In the genomic region with DNA sequence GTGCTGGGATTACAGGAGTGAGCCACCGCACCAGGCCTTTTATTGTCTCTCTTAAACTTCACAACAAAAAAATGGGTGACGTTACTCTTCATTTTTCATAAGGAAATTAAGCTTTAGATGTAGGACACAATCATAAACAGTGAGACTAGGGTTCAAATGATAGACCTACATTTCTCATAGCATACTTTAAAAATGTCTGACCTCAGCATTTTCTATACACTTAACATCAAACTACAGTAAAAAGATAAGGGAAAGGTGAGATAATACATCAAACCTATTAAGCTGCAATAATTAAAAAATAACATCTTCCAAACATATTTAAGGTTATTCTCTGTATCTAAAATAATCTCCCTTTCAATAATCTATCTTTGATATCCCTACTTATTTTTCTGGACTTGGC, we compare ENCODE assay signal across 29 cellular contexts.
"Had no signal": no experiment of that assay in that cellular context is flagged by ENCODE, and none has a peak within 500 bp of the region (broad histone marks: within the 10 kb centered on the region; RNA-seq: fewer than 3 reads in every experiment).

No MANE protein-coding gene starts in this region.

- H3K9me3 Mint-ChIP-seq: stimulated activated memory B cell treated with anti-CD40 and anti-IgM and Interleukin-4, amounts not matched to agents 10 μg/mL and 1 μg/mL and 100 μg/mL, for 72 hours; stimulated activated naive B cell treated with anti-CD40 and anti-IgM and Interleukin-4, amounts not matched to agents 10 μg/mL and 1 μg/mL and 100 μg/mL, for 72 hours; stimulated activated naive CD8-positive, alpha-beta T cell treated with anti-CD3 and anti-CD28 coated beads, Interleukin-15, amount 100 ng/mL, for 72 hours; stimulated activated naive CD8-positive, alpha-beta T cell treated with anti-CD3 and anti-CD28 coated beads, Interleukin-15, Interleukin-2, amounts not matched to agents 100 ng/mL and 50 ng/mL, for 24 hours; type B pancreatic cell had no signal

- H3K9me3 ChIP-seq: stomach, suprapubic skin, testis, thoracic aorta, thyroid gland, tibial artery, tibial nerve, transverse colon, upper lobe of left lung, upper lobe of right lung, uterus, vagina had no signal

- FAIRE-seq: urothelium cell line had no signal

- H3K27me3 ChIP-seq: stomach, suprapubic skin, testis, thyroid gland, tibial artery, tibial nerve, transverse colon, upper lobe of left lung, upper lobe of right lung, uterus, vagina had no signal

- DNase-seq: stimulated activated CD4-positive, alpha-beta T cell treated with anti-CD3 and anti-CD28 coated beads, Interleukin-2, amount 100 ng/mL, for 48 hours; stimulated activated CD4-positive, alpha-beta T cell treated with anti-CD3 and anti-CD28 coated beads, Interleukin-4, amount 100 ng/mL, for 1 hour; stimulated activated CD4-positive, alpha-beta T cell treated with anti-CD3 and anti-CD28 coated beads, Interleukin-4, amount 100 ng/mL, for 24 hours; stimulated activated CD4-positive, alpha-beta T cell treated with anti-CD3 and anti-CD28 coated beads, Interleukin-4, amount 100 ng/mL, for 4 hours; stimulated activated CD8-positive, alpha-beta memory T cell treated with anti-CD3 and anti-CD28 coated beads, Interleukin-4, amount 100 ng/mL, for 48 hours; stimulated activated naive B cell treated with anti-CD40 and anti-IgM and Interleukin-4, amounts not matched to agents 10 μg/mL and 1 μg/mL and 100 μg/mL, for 72 hours; stimulated activated naive CD4-positive, alpha-beta T cell; stimulated activated naive CD4-positive, alpha-beta T cell treated with Interleukin-2 at 50 U/mL for 16 hours; stimulated activated naive CD8-positive, alpha-beta T cell treated with anti-CD3 and anti-CD28 coated beads, Interleukin-15, amount 100 ng/mL, for 72 hours; stimulated activated naive CD8-positive, alpha-beta T cell treated with anti-CD3 and anti-CD28 coated beads, Interleukin-15, Interleukin-2, amounts not matched to agents 100 U/mL and 50 U/mL, for 24 hours; stomach; substantia nigra; testis; thyroid gland; tibial artery; transverse colon; trophoblast cell; upper lobe of left lung; upper lobe of right lung; uterus had no signal

- H3K4me1 ChIP-seq: stomach, suprapubic skin, testis, thyroid gland, tibial artery, tibial nerve, transverse colon, upper lobe of left lung, upper lobe of right lung, uterus, vagina had no signal

- H3K27ac ChIP-seq: stomach, suprapubic skin, testis, thoracic aorta, thyroid gland, tibial artery, tibial nerve, transverse colon, upper lobe of left lung, upper lobe of right lung, uterus, vagina had no signal

- H3K4me3 Mint-ChIP-seq: stimulated activated effector memory CD8-positive, alpha-beta T cell treated with anti-CD3 and anti-CD28 coated beads, Interleukin-12 subunit alpha, Interleukin-12 subunit beta, amount 100 ng/mL, for 72 hours; stimulated activated memory B cell treated with anti-CD40 and anti-IgM and Interleukin-4, amounts not matched to agents 10 μg/mL and 1 μg/mL and 100 μg/mL, for 72 hours; stimulated activated naive B cell treated with anti-CD40 and anti-IgM and Interleukin-4, amounts not matched to agents 10 μg/mL and 1 μg/mL and 100 μg/mL, for 72 hours; stimulated activated naive CD8-positive, alpha-beta T cell treated with anti-CD3 and anti-CD28 coated beads, Interleukin-15, amount 100 ng/mL, for 72 hours; stimulated activated naive CD8-positive, alpha-beta T cell treated with anti-CD3 and anti-CD28 coated beads, Interleukin-15, Interleukin-2, amounts not matched to agents 100 ng/mL and 50 ng/mL, for 24 hours; type B pancreatic cell had no signal

- H3K36me3 ChIP-seq: stomach, suprapubic skin, thoracic aorta, thyroid gland, tibial artery, tibial nerve, transverse colon, upper lobe of left lung, upper lobe of right lung, uterus, vagina had no signal

- H3K27ac Mint-ChIP-seq: stimulated activated effector memory CD8-positive, alpha-beta T cell treated with anti-CD3 and anti-CD28 coated beads, Interleukin-12 subunit alpha, Interleukin-12 subunit beta, amount 100 ng/mL, for 72 hours; stimulated activated memory B cell treated with anti-CD40 and anti-IgM and Interleukin-4, amounts not matched to agents 10 μg/mL and 1 μg/mL and 100 μg/mL, for 72 hours; stimulated activated naive B cell treated with anti-CD40 and anti-IgM and Interleukin-4, amounts not matched to agents 10 μg/mL and 1 μg/mL and 100 μg/mL, for 72 hours; stimulated activated naive CD8-positive, alpha-beta T cell treated with anti-CD3 and anti-CD28 coated beads, Interleukin-15, Interleukin-2, amounts not matched to agents 100 ng/mL and 50 ng/mL, for 24 hours; type B pancreatic cell had no signal

- H3K4me1 Mint-ChIP-seq: stimulated activated effector memory CD8-positive, alpha-beta T cell treated with anti-CD3 and anti-CD28 coated beads, Interleukin-12 subunit alpha, Interleukin-12 subunit beta, amount 100 ng/mL, for 72 hours; stimulated activated memory B cell treated with anti-CD40 and anti-IgM and Interleukin-4, amounts not matched to agents 10 μg/mL and 1 μg/mL and 100 μg/mL, for 72 hours; stimulated activated naive B cell treated with anti-CD40 and anti-IgM and Interleukin-4, amounts not matched to agents 10 μg/mL and 1 μg/mL and 100 μg/mL, for 72 hours had no signal

- H3K36me3 Mint-ChIP-seq: stimulated activated effector memory CD8-positive, alpha-beta T cell treated with anti-CD3 and anti-CD28 coated beads, Interleukin-12 subunit alpha, Interleukin-12 subunit beta, amount 100 ng/mL, for 72 hours; stimulated activated memory B cell treated with anti-CD40 and anti-IgM and Interleukin-4, amounts not matched to agents 10 μg/mL and 1 μg/mL and 100 μg/mL, for 72 hours; stimulated activated naive B cell treated with anti-CD40 and anti-IgM and Interleukin-4, amounts not matched to agents 10 μg/mL and 1 μg/mL and 100 μg/mL, for 72 hours; type B pancreatic cell had no signal

- ATAC-seq: stimulated activated effector memory CD8-positive, alpha-beta T cell treated with anti-CD3 and anti-CD28 coated beads, Interleukin-12 subunit alpha, Interleukin-12 subunit beta, amount 100 ng/mL, for 72 hours; stimulated activated memory B cell treated with anti-CD40 and anti-IgM and Interleukin-4, amounts not matched to agents 10 μg/mL and 1 μg/mL and 100 μg/mL, for 72 hours; stimulated activated naive B cell treated with anti-CD40 and anti-IgM and Interleukin-4, amounts not matched to agents 10 μg/mL and 1 μg/mL and 100 μg/mL, for 72 hours; stimulated activated naive CD8-positive, alpha-beta T cell treated with anti-CD3 and anti-CD28 coated beads, Interleukin-15, amount 100 ng/mL, for 72 hours; stimulated activated naive CD8-positive, alpha-beta T cell treated with anti-CD3 and anti-CD28 coated beads, Interleukin-15, Interleukin-2, amounts not matched to agents 100 U/mL and 50 U/mL, for 24 hours; upper lobe of right lung had no signal

- H3K27me3 Mint-ChIP-seq: stimulated activated memory B cell treated with anti-CD40 and anti-IgM and Interleukin-4, amounts not matched to agents 10 μg/mL and 1 μg/mL and 100 μg/mL, for 72 hours; stimulated activated naive B cell treated with anti-CD40 and anti-IgM and Interleukin-4, amounts not matched to agents 10 μg/mL and 1 μg/mL and 100 μg/mL, for 72 hours; stimulated activated naive CD8-positive, alpha-beta T cell treated with anti-CD3 and anti-CD28 coated beads, Interleukin-15, amount 100 ng/mL, for 72 hours; stimulated activated naive CD8-positive, alpha-beta T cell treated with anti-CD3 and anti-CD28 coated beads, Interleukin-15, Interleukin-2, amounts not matched to agents 100 ng/mL and 50 ng/mL, for 24 hours; type B pancreatic cell had no signal

- H3K4me3 ChIP-seq: stomach, suprapubic skin, testis, thoracic aorta, thyroid gland, tibial artery, tibial nerve, transverse colon, upper lobe of left lung, upper lobe of right lung, uterus, vagina had no signal
